In genomic region chr22:30968015-30968923, GRCh38 we compare ENCODE assay signal across 8 cellular contexts. TPM values are rescaled to one million over a fixed set of nuclear protein-coding genes. Genes with fewer than 3 reads are reported as not detected.
DNase-seq lines count a peak whose midpoint lies in the region; ATAC-seq, FAIRE-seq and TF ChIP-seq lines count a peak whose summit lies in the region.

Gene MORC2 (minus strand): TSS chr22:30968774. CDS start chr22:30967889, 885 bp downstream.

- H3K9me3 ChIP-seq in KOPT-K1 (ENCODE audit: insufficient read depth, low read length, poor library complexity, severe bottlenecking) = peaks cover 50% of the 10 kb centered on the region
- H3K9me3 ChIP-seq in cardiac muscle cell (ENCODE audit: low read depth) = no peaks in the 10 kb centered on the region
- H3K9me3 ChIP-seq in pancreas = no peaks in the 10 kb centered on the region

- peaks cover 20% of the 10 kb centered on the region for H3K4me1 ChIP-seq in cardiac muscle cell (ENCODE audit: low read depth)
- H3K4me1 ChIP-seq in pancreas = peaks cover 12 to 21% (median 18%) of the 10 kb centered on the region in 3 donors

- FAIRE-seq in pancreas (lab: Jason Lieb, UNC) = no peak

- peaks cover 25% of the 10 kb centered on the region for H3K4me1 Mint-ChIP-seq in activated T-helper 2 cell treated with anti-CD3 and anti-CD28 coated beads, Interferon-gamma antibody, Interleukin-2, Interleukin-4, amounts not matched to agents 10 μg/mL and 5 μg/mL and 100 μg/mL, durations not matched to agents 14 hours and 24 hours and 36 hours (ENCODE audit: low read depth)

- peaks cover 35% of the 10 kb centered on the region for H3K9me3 Mint-ChIP-seq in activated T-helper 2 cell treated with anti-CD3 and anti-CD28 coated beads, Interferon-gamma antibody, Interleukin-2, Interleukin-4, amounts not matched to agents 10 μg/mL and 5 μg/mL and 100 μg/mL, durations not matched to agents 14 hours and 24 hours and 36 hours

- no peak for DNase-seq in activated T-helper 2 cell treated with anti-CD3 and anti-CD28 coated beads, Interferon-gamma antibody, Interleukin-2, Interleukin-4, amounts not matched to agents 10 μg/mL and 5 μg/mL and 100 μg/mL, durations not matched to agents 14 hours and 24 hours and 36 hours (ENCODE audit: low spot score)
- peak in 1 of 2 donors; percentile 68 for DNase-seq in cardiac muscle cell (ENCODE audit: low read depth in 1 of 2, low spot score in 1 of 2)
- peak in 5 of 6 donors; percentile 69 to 86 (median 71) for DNase-seq in pancreas
- no peak for DNase-seq in ecto neural progenitor cell (ENCODE audit: low spot score)
- no peak for DNase-seq in activated CD8-positive, alpha-beta memory T cell treated with anti-CD3 and anti-CD28 coated beads for 24 hours

- TF ChIP-seq CTCF in cardiac muscle cell (IDR thresholded peaks at IDR 0.05; ENCODE audit: low read depth, low read length) (no peak), pancreas (IDR thresholded peaks at IDR 0.05) (no peak)

- H3K4me3 Mint-ChIP-seq in activated T-helper 2 cell treated with anti-CD3 and anti-CD28 coated beads, Interferon-gamma antibody, Interleukin-2, Interleukin-4, amounts not matched to agents 10 μg/mL and 5 μg/mL and 100 μg/mL, durations not matched to agents 14 hours and 24 hours and 36 hours (ENCODE audit: low read depth) = peak within 1 kb of the TSS; percentile 86

- H3K4me3 ChIP-seq in GM08714 (ENCODE audit: low read length) = peak within 1 kb of the TSS; percentile 100
- H3K4me3 ChIP-seq in cardiac muscle cell = peak within 1 kb of the TSS; percentile 81
- H3K4me3 ChIP-seq in pancreas = peak within 1 kb of the TSS; percentile 47 to 81 (median 77)

- H3K27ac ChIP-seq in KOPT-K1 (ENCODE audit: low read depth, low read length, poor library complexity, severe bottlenecking) (peak within 1 kb of the TSS; percentile 87), cardiac muscle cell (peak within 1 kb of the TSS; percentile 100), pancreas (peak within 1 kb of the TSS; percentile 80 to 95 (median 88))

- intact Hi-C loops in activated T-helper 2 cell treated with anti-CD3 and anti-CD28 coated beads, Interferon-gamma antibody, Interleukin-2, Interleukin-4, amounts not matched to agents 10 μg/mL and 5 μg/mL and 100 μg/mL, durations not matched to agents 14 hours and 24 hours and 36 hours (cut with micrococcal nuclease) = loop anchor here (2.0 to 10.0 kb wide), 2 partner anchors 47 to 703 kb away; partner anchors contain the start of gene OSM
- intact Hi-C loops in pancreas (cut with DNase I) = no loop called here

- peaks cover 88% of the 10 kb centered on the region for H3K36me3 Mint-ChIP-seq in activated T-helper 2 cell treated with anti-CD3 and anti-CD28 coated beads, Interferon-gamma antibody, Interleukin-2, Interleukin-4, amounts not matched to agents 10 μg/mL and 5 μg/mL and 100 μg/mL, durations not matched to agents 14 hours and 24 hours and 36 hours (ENCODE audit: low read depth)

- H3K27me3 ChIP-seq in cardiac muscle cell = no peaks in the 10 kb centered on the region
- no peaks in the 10 kb centered on the region for H3K27me3 ChIP-seq in pancreas

- 17 to 18% methylated on average over 51 to 53 of the region's 53 CpGs for WGBS in pancreas, 2 donors

- H3K27me3 Mint-ChIP-seq in activated T-helper 2 cell treated with anti-CD3 and anti-CD28 coated beads, Interferon-gamma antibody, Interleukin-2, Interleukin-4, amounts not matched to agents 10 μg/mL and 5 μg/mL and 100 μg/mL, durations not matched to agents 14 hours and 24 hours and 36 hours (ENCODE audit: low read depth) = no peaks in the 10 kb centered on the region

- ATAC-seq in GM21825 (IDR thresholded peaks at IDR 0.05; ENCODE audit: unreplicated experiment) = peak; percentile 27
- peak; percentile 52 to 60 (median 56) for ATAC-seq in pancreas

- peak within 1 kb of the TSS; percentile 93 for H3K27ac Mint-ChIP-seq in activated T-helper 2 cell treated with anti-CD3 and anti-CD28 coated beads, Interferon-gamma antibody, Interleukin-2, Interleukin-4, amounts not matched to agents 10 μg/mL and 5 μg/mL and 100 μg/mL, durations not matched to agents 14 hours and 24 hours and 36 hours

- peaks cover 40% of the 10 kb centered on the region for H3K36me3 ChIP-seq in KOPT-K1 (ENCODE audit: insufficient read depth, low read length)
- peaks cover 10% of the 10 kb centered on the region for H3K36me3 ChIP-seq in cardiac muscle cell
- H3K36me3 ChIP-seq in pancreas = peaks cover 0 to 12% (median 9%) of the 10 kb centered on the region in 3 donors

RNA-seq across cellular contexts. Expression of gene MORC2, which starts in this region (rescaled TPM):
- total RNA-seq in activated T-helper 2 cell treated with anti-CD3 and anti-CD28 coated beads, Interferon-gamma antibody, Interleukin-2, Interleukin-4, amounts not matched to agents 10 μg/mL and 5 μg/mL and 100 μg/mL, durations not matched to agents 14 hours and 24 hours and 36 hours = 37.2 and 42.1 TPM in 2 replicates
- total RNA-seq in cardiac muscle cell (28.8 and 30.3 TPM in 2 replicates), pancreas (10 to 100 TPM in 2 of 6 donors, 1 to 10 TPM in 4; 7.8 to 16.7 (median 9.7) TPM)
- polyA plus RNA-seq in cardiac muscle cell (19.4 and 39.4 TPM in 2 replicates), pancreas (10 to 100 TPM; 30.9 to 36.1 TPM)

Comparison
In these comparisons a context has a peak if more than half of its experiments do, and no peak if none do; other contexts are left out.
1. DNase-seq: peak in pancreas (5 of 6); none in activated T-helper 2 cell treated with anti-CD3 and anti-CD28 coated beads, Interferon-gamma antibody, Interleukin-2, Interleukin-4, amounts not matched to agents 10 μg/mL and 5 μg/mL and 100 μg/mL, durations not matched to agents 14 hours and 24 hours and 36 hours (single experiment), ecto neural progenitor cell (single experiment) and activated CD8-positive, alpha-beta memory T cell treated with anti-CD3 and anti-CD28 coated beads for 24 hours (single experiment).
2. Peak in every context shown above with its lines, with median percentiles within 50 percentile points of each other: H3K4me3 ChIP-seq and H3K27ac ChIP-seq.